8 cellular contexts compared by ENCODE assay signal in the genomic region with DNA sequence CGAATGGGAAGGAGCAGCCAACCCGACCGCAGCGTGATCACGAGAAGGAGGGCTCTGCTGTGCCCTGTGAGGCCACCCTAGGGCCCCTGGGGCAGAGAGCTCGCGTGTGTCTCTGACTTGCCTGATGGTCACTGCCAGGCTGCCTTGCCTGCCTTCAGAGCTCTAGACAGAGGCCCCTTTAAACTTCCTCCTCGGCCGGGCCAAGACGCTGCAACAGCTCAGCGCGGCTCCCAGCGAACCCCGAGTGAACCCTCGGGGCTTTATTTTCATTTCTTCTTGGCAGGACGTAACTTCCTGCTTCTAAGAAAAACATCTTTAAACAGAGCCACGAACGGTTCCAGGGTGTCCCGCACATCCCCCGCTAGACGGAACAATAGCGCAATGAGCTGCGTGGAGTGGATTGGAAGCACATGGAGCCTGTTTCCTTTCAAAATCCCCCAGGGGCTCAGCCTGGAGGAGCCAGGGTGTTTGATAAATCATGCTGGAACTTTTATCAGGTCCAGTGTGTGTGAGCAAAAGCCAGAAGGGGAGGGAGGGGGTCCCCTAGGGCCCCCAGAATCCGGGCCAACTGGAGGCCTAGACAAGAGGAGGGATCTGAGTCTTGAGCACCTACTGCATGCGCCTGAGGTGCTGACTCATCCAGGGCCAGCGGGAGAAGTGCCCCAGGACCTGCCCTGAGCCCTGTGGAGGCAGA.
A peak's percentile ranks its signal among the peaks of the same experiment; 100 is the strongest.
DNase-seq lines count a peak whose midpoint lies in the region; ATAC-seq and TF ChIP-seq lines count a peak whose summit lies in the region.

No MANE protein-coding gene starts in this region.

- TF ChIP-seq CTCF in fibroblast of mammary gland (conservative IDR thresholded peaks at IDR 0.05; ENCODE audit: control insufficient read depth, insufficient read depth, low read depth, low read length) (no peak), omental fat pad (IDR thresholded peaks at IDR 0.05) (no peak)

- ATAC-seq in omental fat pad (ENCODE audit: low FRiP score) = peak; percentile 69

- DNase-seq in NCI-H226 = peak; percentile 35
- peak; percentile 57 to 59 for DNase-seq in activated T-cell treated with anti-CD3 and anti-CD28 coated beads, Interleukin-2, amount 50 U/mL, for 48 hours
- DNase-seq in fibroblast of mammary gland (ENCODE audit: low read depth) = peak; percentile 60
- no peak for DNase-seq in omental fat pad (ENCODE audit: low spot score)
- no peak for DNase-seq in NCI-H2081 treated with DMSO at 0.1 percent for 48 hours (lab: John Stamatoyannopoulos, UW)
- DNase-seq in COLO668 (lab: John Stamatoyannopoulos, UW; ENCODE audit: unreplicated experiment) = no peak
- no peak for DNase-seq in LoVo (ENCODE audit: low spot score)
- DNase-seq in DMS 273 treated with DMSO at 0.1 percent for 48 hours (lab: John Stamatoyannopoulos, UW) = no peak

- H3K4me3 ChIP-seq in fibroblast of mammary gland (ENCODE audit: control insufficient read depth, low read depth, low read length) = peak overlapping the region; percentile 13

Comparison
In these comparisons a context has a peak if more than half of its experiments do, and no peak if none do; other contexts are left out.
1. DNase-seq: peak in NCI-H226 (single experiment), activated T-cell treated with anti-CD3 and anti-CD28 coated beads, Interleukin-2, amount 50 U/mL, for 48 hours (2 of 2) and fibroblast of mammary gland (single experiment); none in omental fat pad (single experiment), NCI-H2081 treated with DMSO at 0.1 percent for 48 hours (single experiment), COLO668 (single experiment), LoVo (single experiment) and DMS 273 treated with DMSO at 0.1 percent for 48 hours (single experiment).